In the genomic region with DNA sequence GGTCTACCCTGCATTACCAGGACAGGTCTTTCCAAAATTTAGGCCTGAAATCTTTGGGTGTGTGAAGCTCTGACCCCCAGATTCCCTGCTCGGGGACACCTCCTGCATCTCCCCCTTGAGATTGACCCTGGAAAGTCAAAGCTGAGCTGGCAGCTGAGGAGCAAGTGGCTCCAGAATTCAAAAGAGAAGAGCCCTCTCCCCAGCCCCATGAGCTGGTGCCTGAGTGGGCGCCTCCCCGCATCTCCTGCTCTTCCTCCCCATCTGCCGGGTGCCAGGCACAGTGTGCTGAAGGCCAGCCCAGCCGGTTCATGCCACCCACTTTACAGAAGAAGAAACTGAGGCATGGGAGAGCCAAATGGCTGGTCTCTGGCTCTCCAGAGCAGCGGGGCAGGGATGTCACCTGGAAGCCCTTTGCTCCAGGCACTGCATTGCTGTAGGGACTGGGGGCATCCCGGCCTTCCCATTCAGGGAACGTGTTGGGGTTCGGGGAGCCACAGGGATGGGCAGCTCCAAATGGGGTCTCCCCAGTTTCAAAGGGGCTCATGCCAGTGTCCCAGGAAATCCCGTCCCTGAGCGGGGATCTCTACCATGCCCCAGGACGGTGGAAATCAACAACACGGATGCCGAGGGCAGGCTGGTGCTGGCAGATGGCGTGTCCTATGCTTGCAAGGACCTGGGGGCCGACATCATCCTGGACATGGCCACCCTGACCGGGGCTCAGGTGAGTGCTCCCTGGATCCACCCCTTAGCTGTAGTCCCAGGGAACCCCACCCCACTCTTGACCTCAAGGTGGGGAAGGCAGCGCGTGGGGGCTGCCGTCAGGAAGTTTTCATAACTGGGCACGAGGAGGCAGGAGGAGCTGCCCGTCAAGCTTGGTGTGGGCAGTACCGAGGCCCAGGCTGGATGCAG, we compare ENCODE assay signal across 16 cellular contexts. TPM values are rescaled to one million over a fixed set of nuclear protein-coding genes. Genes with fewer than 3 reads are reported as not detected.
A peak's percentile ranks its signal among the peaks of the same experiment; 100 is the strongest.
DNase-seq lines count a peak whose midpoint lies in the region; ATAC-seq and TF ChIP-seq lines count a peak whose summit lies in the region.
"Had no signal": no experiment of that assay in that cellular context is flagged by ENCODE, and none has a peak within 500 bp of the region (broad histone marks: within the 10 kb centered on the region; RNA-seq: fewer than 3 reads in every experiment).

No MANE protein-coding gene starts in this region.

- intact Hi-C loops in right cardiac atrium (cut with DNase I) (no loop called here), prostate gland (cut with DNase I) (no loop called here)

- no peak overlapping the region for H3K27ac ChIP-seq in right cardiac atrium (ENCODE audit: low read length)
- no peak overlapping the region for H3K27ac ChIP-seq in prostate gland
- H3K27ac ChIP-seq: GM23248, right lobe of liver, RWPE1 had no signal

- H3K4me3 ChIP-seq in H7 (ENCODE audit: insufficient read depth, low read depth, low read length) = no peak overlapping the region
- no peak overlapping the region for H3K4me3 ChIP-seq in right cardiac atrium (ENCODE audit: low read length)
- H3K4me3 ChIP-seq in prostate gland = no peak overlapping the region
- H3K4me3 ChIP-seq: GM23248, right lobe of liver had no signal

- CTCF ChIA-PET in activated CD8-positive, alpha-beta memory T cell treated with anti-CD3 and anti-CD28 coated beads, Interleukin-2, amount 10 ng/mL, durations not matched to agents 7 days and 5 days (lab: Charles Lee) = no interaction called here

- no peak for TF ChIP-seq CTCF in prostate gland (IDR thresholded peaks at IDR 0.05)

- H3K36me3 ChIP-seq in H7 (replicated peaks; ENCODE audit: control insufficient read depth, insufficient read depth, low read length) = peaks cover 2% of the 10 kb centered on the region
- H3K36me3 ChIP-seq in prostate gland = no peaks in the 10 kb centered on the region
- H3K36me3 ChIP-seq: right lobe of liver had no signal

- WGBS in right cardiac atrium = 92% methylated on average over 23 of the region's 23 CpGs
- WGBS in prostate gland = 90% methylated on average over 23 of the region's 23 CpGs

- H3K4me1 Mint-ChIP-seq in activated CD8-positive, alpha-beta memory T cell treated with anti-CD3 and anti-CD28 coated beads, Interleukin-2, amount 10 ng/mL, durations not matched to agents 7 days and 5 days = no peaks in the 10 kb centered on the region
- H3K4me1 Mint-ChIP-seq: activated naive CD8-positive, alpha-beta T cell treated with anti-CD3 and anti-CD28 coated beads, Interleukin-2, amount 50 U/mL, for 24 hours had no signal

- H3K9me3 ChIP-seq in right cardiac atrium (ENCODE audit: control insufficient read depth, low read length) = no peaks in the 10 kb centered on the region
- H3K9me3 ChIP-seq in prostate gland = no peaks in the 10 kb centered on the region
- H3K9me3 ChIP-seq: right lobe of liver had no signal

- no peaks in the 10 kb centered on the region for H3K4me1 ChIP-seq in right cardiac atrium (ENCODE audit: control insufficient read depth, insufficient read depth, low read length)
- no peaks in the 10 kb centered on the region for H3K4me1 ChIP-seq in prostate gland (replicated peaks)
- H3K4me1 ChIP-seq: right lobe of liver had no signal

- H3K27me3 ChIP-seq in H7 (ENCODE audit: control insufficient read depth, insufficient read depth, low read length) (no peaks in the 10 kb centered on the region), right cardiac atrium (ENCODE audit: control insufficient read depth, insufficient read depth) (no peaks in the 10 kb centered on the region), prostate gland (replicated peaks; ENCODE audit: insufficient read depth) (no peaks in the 10 kb centered on the region)
- H3K27me3 ChIP-seq: right lobe of liver had no signal

- no peak overlapping the region for H3K27ac Mint-ChIP-seq in activated CD8-positive, alpha-beta memory T cell treated with anti-CD3 and anti-CD28 coated beads, Interleukin-2, amount 10 ng/mL, durations not matched to agents 7 days and 5 days
- H3K27ac Mint-ChIP-seq: activated naive CD8-positive, alpha-beta T cell treated with anti-CD3 and anti-CD28 coated beads, Interleukin-2, amount 50 U/mL, for 24 hours; stimulated activated memory B cell treated with anti-CD40 and anti-IgM and Interleukin-4, amounts not matched to agents 10 μg/mL and 1 μg/mL and 100 μg/mL, for 72 hours had no signal

- TF ChIP-seq POLR2A in prostate gland (IDR thresholded peaks at IDR 0.05) = no peak

- no peaks in the 10 kb centered on the region for H3K9me3 Mint-ChIP-seq in activated CD8-positive, alpha-beta memory T cell treated with anti-CD3 and anti-CD28 coated beads, Interleukin-2, amount 10 ng/mL, durations not matched to agents 7 days and 5 days (ENCODE audit: low read depth)
- H3K9me3 Mint-ChIP-seq: activated naive CD8-positive, alpha-beta T cell treated with anti-CD3 and anti-CD28 coated beads, Interleukin-2, amount 50 U/mL, for 24 hours; stimulated activated memory B cell treated with anti-CD40 and anti-IgM and Interleukin-4, amounts not matched to agents 10 μg/mL and 1 μg/mL and 100 μg/mL, for 72 hours had no signal

- H3K4me3 Mint-ChIP-seq in activated CD8-positive, alpha-beta memory T cell treated with anti-CD3 and anti-CD28 coated beads, Interleukin-2, amount 10 ng/mL, durations not matched to agents 7 days and 5 days = no peak overlapping the region
- H3K4me3 Mint-ChIP-seq: activated naive CD8-positive, alpha-beta T cell treated with anti-CD3 and anti-CD28 coated beads, Interleukin-2, amount 50 U/mL, for 24 hours; stimulated activated memory B cell treated with anti-CD40 and anti-IgM and Interleukin-4, amounts not matched to agents 10 μg/mL and 1 μg/mL and 100 μg/mL, for 72 hours had no signal

- ATAC-seq in activated CD8-positive, alpha-beta memory T cell treated with anti-CD3 and anti-CD28 coated beads, Interleukin-2, amount 10 ng/mL, durations not matched to agents 7 days and 5 days = no peak
- no peak for ATAC-seq in right cardiac atrium
- ATAC-seq: activated naive CD8-positive, alpha-beta T cell treated with anti-CD3 and anti-CD28 coated beads, Interleukin-2, amount 50 U/mL, for 24 hours; right lobe of liver; stimulated activated memory B cell treated with anti-CD40 and anti-IgM and Interleukin-4, amounts not matched to agents 10 μg/mL and 1 μg/mL and 100 μg/mL, for 72 hours had no signal

- H3K27me3 Mint-ChIP-seq in activated CD8-positive, alpha-beta memory T cell treated with anti-CD3 and anti-CD28 coated beads, Interleukin-2, amount 10 ng/mL, durations not matched to agents 7 days and 5 days = no peaks in the 10 kb centered on the region
- H3K27me3 Mint-ChIP-seq: activated naive CD8-positive, alpha-beta T cell treated with anti-CD3 and anti-CD28 coated beads, Interleukin-2, amount 50 U/mL, for 24 hours; stimulated activated memory B cell treated with anti-CD40 and anti-IgM and Interleukin-4, amounts not matched to agents 10 μg/mL and 1 μg/mL and 100 μg/mL, for 72 hours had no signal

- H3K36me3 Mint-ChIP-seq in activated CD8-positive, alpha-beta memory T cell treated with anti-CD3 and anti-CD28 coated beads, Interleukin-2, amount 10 ng/mL, durations not matched to agents 7 days and 5 days = no peaks in the 10 kb centered on the region

- DNase-seq in activated CD8-positive, alpha-beta memory T cell treated with anti-CD3 and anti-CD28 coated beads, Interleukin-2, amount 10 ng/mL, durations not matched to agents 7 days and 5 days = peak; percentile 30
- DNase-seq in activated CD8-positive, alpha-beta memory T cell treated with anti-CD3 and anti-CD28 coated beads, Interleukin-2, amount 50 U/mL, for 4 hours = no peak
- peak; percentile 44 for DNase-seq in H7
- DNase-seq in right cardiac atrium = peak in 2 of 3 donors; percentile 8 to 35
- peak; percentile 3 for DNase-seq in prostate gland (ENCODE audit: low spot score)
- DNase-seq in HK-2 (ENCODE audit: unreplicated experiment) = no peak
- no peak for DNase-seq in kidney glomerular epithelial cell (lab: John Stamatoyannopoulos, UW)
- no peak for DNase-seq in DMS79 (lab: John Stamatoyannopoulos, UW)
- DNase-seq: activated CD4-positive, alpha-beta T cell treated with anti-CD3 and anti-CD28 coated beads, Interleukin-2, amount 50 U/mL, for 48 hours; activated naive CD8-positive, alpha-beta T cell treated with anti-CD3 and anti-CD28 coated beads, Interleukin-2, amount 50 U/mL, for 24 hours; GM23248; NCI-H2107; T-helper 9 cell had no signal

RNA-seq across cellular contexts. Expression of a gene that starts 20.5 kb away (rescaled TPM):
- 10 to 100 TPM; 19.3 to 30.4 TPM for total RNA-seq in activated CD8-positive, alpha-beta memory T cell treated with anti-CD3 and anti-CD28 coated beads, Interleukin-2, amount 10 ng/mL, durations not matched to agents 7 days and 5 days
- 30.9 and 33.8 TPM in 2 replicates for total RNA-seq in H7 (2014; rRNA removed; shearing (Covaris generic))
- total RNA-seq in right cardiac atrium = 10 to 100 TPM; 22.0 to 28.8 (median 23.0) TPM
- polyA plus RNA-seq in right cardiac atrium = 26.1 TPM
- total RNA-seq in prostate gland = 10 to 100 TPM; 25.7 to 63.1 TPM

Comparison
In these comparisons a context has a peak if more than half of its experiments do, and no peak if none do; other contexts are left out.
1. DNase-seq: peak in activated CD8-positive, alpha-beta memory T cell treated with anti-CD3 and anti-CD28 coated beads, Interleukin-2, amount 10 ng/mL, durations not matched to agents 7 days and 5 days (single experiment), H7 (single experiment), right cardiac atrium (2 of 3) and prostate gland (single experiment); none in activated CD8-positive, alpha-beta memory T cell treated with anti-CD3 and anti-CD28 coated beads, Interleukin-2, amount 50 U/mL, for 4 hours (single experiment), HK-2 (single experiment), kidney glomerular epithelial cell (single experiment) and DMS79 (single experiment).